8 cellular contexts compared by ENCODE assay signal in genomic region chr1:24018611-24019580, GRCh38. TPM values are rescaled to one million over a fixed set of nuclear protein-coding genes. Genes with fewer than 3 reads are reported as not detected.
DNase-seq lines count a peak whose midpoint lies in the region; TF ChIP-seq lines count a peak whose summit lies in the region.

No MANE protein-coding gene starts in this region.

- DNase-seq in AG04449 (ENCODE audit: low read depth, low spot score) (peak; percentile 98), LoVo (ENCODE audit: low spot score) (peak; percentile 99), caudate nucleus (lab: John Stamatoyannopoulos, UW) (peak in 53 of 61 donors; percentile 6 to 92 (median 42)), kidney epithelial cell (ENCODE audit: low read depth) (peak; percentile 97), smooth muscle cell of the brain vasculature (ENCODE audit: low read depth, low spot score) (peak; percentile 99), SKM-1 treated with dmso at 0.1 percent for 144 hours (lab: John Stamatoyannopoulos, UW; ENCODE audit: unreplicated experiment) (no peak), NCI-H2107 treated with DMSO at 0.1 percent for 48 hours (lab: John Stamatoyannopoulos, UW; ENCODE audit: unreplicated experiment) (no peak)
- DNase-seq in activated CD4-positive, alpha-beta T cell treated with anti-CD3 and anti-CD28 coated beads for 48 hours, result no peak

- no peak for TF ChIP-seq CTCF in AG04449 (IDR thresholded peaks at IDR 0.05; ENCODE audit: insufficient read depth, low read length, missing control alignments)
- no peak for TF ChIP-seq CTCF in kidney epithelial cell (IDR thresholded peaks at IDR 0.05; ENCODE audit: insufficient read depth, low read length, poor library complexity, severe bottlenecking)

- H3K4me3 ChIP-seq in AG04449 (ENCODE audit: low read depth, low read length), result no peak overlapping the region
- no peak overlapping the region for H3K4me3 ChIP-seq in kidney epithelial cell (ENCODE audit: low read depth, low read length)

- POLR2A ChIA-PET in AG04449 (lab: Yijun Ruan, JAX), result interaction anchor here (0.7 to 1.0 kb wide), 2 partner anchors 38 to 227 kb away, joined by 3 read pairs; partner anchors contain the start of gene SRSF10

- CTCF ChIA-PET in AG04449 (lab: Yijun Ruan, JAX), result interaction anchor here (0.9 to 3.0 kb wide), 6 partner anchors 8 to 58 kb away, joined by 3 to 12 read pairs (median 4); partner anchors contain the start of gene SRSF10

- H3K27ac ChIP-seq in caudate nucleus (ENCODE audit: low read depth, low read length), result peak overlapping the region; percentile 86

- no peaks in the 10 kb centered on the region for H3K27me3 ChIP-seq in kidney epithelial cell (ENCODE audit: control insufficient read depth, insufficient read depth, low read length)

- no peaks in the 10 kb centered on the region for H3K36me3 ChIP-seq in kidney epithelial cell (ENCODE audit: control insufficient read depth, insufficient read depth, low read length)

RNA-seq across cellular contexts. Expression of gene SRSF10, which starts 38.8 kb away (rescaled TPM):
- 74.3 and 83.7 TPM in 2 replicates for total RNA-seq in kidney epithelial cell

RNA-seq across cellular contexts. Expression of gene PNRC2, which starts 59.3 kb away (rescaled TPM):
- 95.9 and 102 TPM in 2 replicates for total RNA-seq in kidney epithelial cell

Comparison
In these comparisons a context has a peak if more than half of its experiments do, and no peak if none do; other contexts are left out.
1. DNase-seq: peak in AG04449 (single experiment), LoVo (single experiment), caudate nucleus (53 of 61), kidney epithelial cell (single experiment) and smooth muscle cell of the brain vasculature (single experiment); none in SKM-1 treated with dmso at 0.1 percent for 144 hours (single experiment), activated CD4-positive, alpha-beta T cell treated with anti-CD3 and anti-CD28 coated beads for 48 hours (single experiment) and NCI-H2107 treated with DMSO at 0.1 percent for 48 hours (single experiment).